In genomic region chr2:214895469-214895868, GRCh38 we compare ENCODE assay signal across 21 cellular contexts.
DNase-seq lines count a peak whose midpoint lies in the region; ATAC-seq, FAIRE-seq and TF ChIP-seq lines count a peak whose summit lies in the region.
"Had no signal": no experiment of that assay in that cellular context is flagged by ENCODE, and none has a peak within 500 bp of the region (broad histone marks: within the 10 kb centered on the region; RNA-seq: fewer than 3 reads in every experiment).

No MANE protein-coding gene starts in this region.

- no peak overlapping the region for H3K4me2 ChIP-seq in HepG2 (ENCODE audit: low read depth, low read length)
- H3K4me2 ChIP-seq in GM12878 (ENCODE audit: control insufficient read depth, insufficient read depth) = no peak overlapping the region
- H3K4me2 ChIP-seq: A549 had no signal

- H3K9ac ChIP-seq in HepG2 (ENCODE audit: insufficient read depth, low read depth, low read length) = no peak overlapping the region
- H3K9ac ChIP-seq in GM12878 (ENCODE audit: control insufficient read depth, insufficient read depth, low read length) = no peak overlapping the region
- H3K9ac ChIP-seq: BLaER1 treated with 17β-estradiol and CSF1 and Interleukin-3, amounts not matched to agents 10 nM and 100 nM had no signal

- no peak for TF ChIP-seq EP300 in HepG2 (IDR thresholded peaks at IDR 0.05; ENCODE audit: low read depth in 2 of 2, low read length in 2 of 2)
- TF ChIP-seq EP300 in HepG2 (CRISPR knock-in tag; IDR thresholded peaks at IDR 0.05; ENCODE audit: borderline replicate concordance) = no peak
- no peak for TF ChIP-seq EP300 in GM12878 (IDR thresholded peaks at IDR 0.05; ENCODE audit: borderline replicate concordance in 1 of 2, control insufficient read depth in 1 of 2, low read depth in 2 of 2, low read length in 2 of 2)

- no peak for TF ChIP-seq POLR2A in HepG2 (IDR thresholded peaks at IDR 0.05; ENCODE audit: insufficient read depth in 1 of 2, low read depth in 2 of 2, low read length in 2 of 2)
- TF ChIP-seq POLR2A in right lobe of liver (IDR thresholded peaks at IDR 0.05) = no peak
- TF ChIP-seq POLR2A in GM12878 (IDR thresholded peaks at IDR 0.05; ENCODE audit: low read depth, low read length) = no peak

- 63% methylated on average over 3 of the region's 3 CpGs for WGBS in HepG2 (ENCODE audit: low lambda C conversion rate)
- 83% methylated on average over 3 of the region's 3 CpGs for WGBS in right lobe of liver (ENCODE audit: insufficient coverage, low coverage, low lambda C conversion rate, missing lambda C conversion rate)
- WGBS in GM12878 (ENCODE audit: insufficient coverage, insufficient replicate concordance, low lambda C conversion rate, missing lambda C conversion rate) = 100% methylated on average over 3 of the region's 3 CpGs

- CTCF ChIA-PET in HepG2 (lab: Yijun Ruan, JAX; ENCODE audit: low intra/inter-chr PET ratio, low total read pairs) = no interaction called here
- CTCF ChIA-PET in GM12878 (lab: Yijun Ruan, JAX) = no interaction called here

- ATAC-seq in HepG2 = no peak
- no peak for ATAC-seq in right lobe of liver
- ATAC-seq in GM12878 = no peak
- ATAC-seq: A549; CD8-positive, alpha-beta T cell had no signal

- H3K4me3 ChIP-seq in HepG2 (replicated peaks in 1 of 3; ENCODE audit: insufficient read depth in 1 of 3, low read depth in 2 of 3, low read length in 3 of 3) = no peak overlapping the region
- no peak overlapping the region for H3K4me3 ChIP-seq in right lobe of liver
- H3K4me3 ChIP-seq in GM12878 = no peak overlapping the region
- H3K4me3 ChIP-seq: A549; BLaER1 treated with 17β-estradiol and CSF1 and Interleukin-3, amounts not matched to agents 10 nM and 100 nM had no signal

- H3K27me3 ChIP-seq in HepG2 (ENCODE audit: control insufficient read depth in 1 of 2, insufficient read depth in 2 of 2, low read length in 2 of 2) = no peaks in the 10 kb centered on the region
- no peaks in the 10 kb centered on the region for H3K27me3 ChIP-seq in right lobe of liver
- no peaks in the 10 kb centered on the region for H3K27me3 ChIP-seq in GM12878 (replicated peaks in 1 of 2; ENCODE audit: control insufficient read depth in 2 of 2, insufficient read depth in 2 of 2, low read length in 1 of 2)
- H3K27me3 ChIP-seq: BLaER1 treated with 17β-estradiol and CSF1 and Interleukin-3, amounts not matched to agents 10 nM and 100 nM had no signal

- no TSS peak for BruUV-seq in HepG2 (replicated peaks; lab: Mats Ljungman, UMichigan)
- BruUV-seq in GM12878 (replicated peaks; lab: Mats Ljungman, UMichigan) = no TSS peak

- H3K9me3 ChIP-seq in HepG2 (ENCODE audit: low read length) (no peaks in the 10 kb centered on the region), right lobe of liver (no peaks in the 10 kb centered on the region), GM12878 (replicated peaks; ENCODE audit: control insufficient read depth, insufficient read depth, low read length) (no peaks in the 10 kb centered on the region)
- H3K9me3 ChIP-seq: A549, Caco-2 had no signal

- no peak overlapping the region for H3K27ac ChIP-seq in HepG2 (ENCODE audit: extremely low read length, insufficient read depth, low read length)
- H3K27ac ChIP-seq in right lobe of liver = no peak overlapping the region
- H3K27ac ChIP-seq in GM12878 (ENCODE audit: control insufficient read depth, insufficient read depth) = no peak overlapping the region
- H3K27ac ChIP-seq: 22Rv1, A549, C4-2B had no signal

- FAIRE-seq in HepG2 (lab: Jason Lieb, UNC) (no peak), GM12878 (lab: Jason Lieb, UNC) (no peak)
- FAIRE-seq: A549, D721Med, GM12891, GM18507 had no signal

- no peaks in the 10 kb centered on the region for H3K79me2 ChIP-seq in HepG2 (ENCODE audit: insufficient read depth, low read length)
- no peaks in the 10 kb centered on the region for H3K79me2 ChIP-seq in GM12878 (ENCODE audit: control insufficient read depth, insufficient read depth, low read length)

- DNase-seq in HepG2 (ENCODE audit: low spot score) (no peak), right lobe of liver (no peak), GM12878 (ENCODE audit: low read depth, low spot score) (no peak), DMS53 treated with DMSO at 0.1 percent for 48 hours (lab: John Stamatoyannopoulos, UW; ENCODE audit: unreplicated experiment) (no peak), NCI-H1048 (lab: John Stamatoyannopoulos, UW) (no peak)
- DNase-seq: AML-193; Caco-2; Calu3; CD4-positive, alpha-beta T cell; CD8-positive, alpha-beta T cell; DMS79; DND-41; EL; GDM1 had no signal

- no peak for TF ChIP-seq RAD21 in HepG2 (CRISPR knock-in tag; IDR thresholded peaks at IDR 0.05)
- TF ChIP-seq RAD21 in GM12878 (IDR thresholded peaks at IDR 0.05; ENCODE audit: insufficient read depth, low read depth, low read length) = no peak

- intact Hi-C loops in HepG2 (cut with micrococcal nuclease; ENCODE audit: unreplicated experiment) (no loop called here), right lobe of liver (cut with DNase I) (no loop called here), GM12878 (cut with micrococcal nuclease; ENCODE audit: unreplicated experiment) (no loop called here)

- POLR2A ChIA-PET in HepG2 (lab: Yijun Ruan, JAX) = no interaction called here
- POLR2A ChIA-PET in GM12878 (lab: Charles Lee) = no interaction called here

- RAD21 ChIA-PET in GM12878 (lab: Charles Lee; ENCODE audit: unreplicated experiment) = no interaction called here

- H3K4me1 ChIP-seq in HepG2 (ENCODE audit: insufficient read depth, low read length) (no peaks in the 10 kb centered on the region), right lobe of liver (no peaks in the 10 kb centered on the region), GM12878 (ENCODE audit: control insufficient read depth, insufficient read depth, low read length) (no peaks in the 10 kb centered on the region)
- H3K4me1 ChIP-seq: A549, Caco-2 had no signal

- in situ Hi-C loops in HepG2 (cut with HindIII; ENCODE audit: extremely low pct_ligation_motif_present, low pct_unique_long_range_greater_than_20kb) = no loop called here
- in situ Hi-C loops in GM12878 (cut with MboI) = no loop called here

- TF ChIP-seq CTCF in HepG2 (CRISPR knock-in tag; IDR thresholded peaks at IDR 0.05) (no peak), right lobe of liver (IDR thresholded peaks at IDR 0.05) (no peak), GM12878 (IDR thresholded peaks at IDR 0.05 in 2 of 3, conservative IDR thresholded peaks at IDR 0.05 in 1 of 3; ENCODE audit: control insufficient read depth in 2 of 3, extremely low read depth in 1 of 3, insufficient read depth in 1 of 3, low read depth in 3 of 3, low read length in 3 of 3) (no peak)

- H2AFZ ChIP-seq in HepG2 (ENCODE audit: low read length) = no peak overlapping the region
- no peak overlapping the region for H2AFZ ChIP-seq in GM12878 (ENCODE audit: control insufficient read depth, low read depth, low read length)

- H3K36me3 ChIP-seq in HepG2 (replicated peaks in 1 of 2; ENCODE audit: control insufficient read depth in 1 of 2, insufficient read depth in 2 of 2, low read length in 2 of 2) (no peaks in the 10 kb centered on the region), right lobe of liver (no peaks in the 10 kb centered on the region), GM12878 (ENCODE audit: control insufficient read depth in 2 of 2, insufficient read depth in 2 of 2, low read length in 1 of 2) (no peaks in the 10 kb centered on the region)
- H3K36me3 ChIP-seq: BLaER1 treated with 17β-estradiol and CSF1 and Interleukin-3, amounts not matched to agents 10 nM and 100 nM had no signal

- H4K20me1 ChIP-seq in HepG2 (ENCODE audit: insufficient read depth, low read length) = no peaks in the 10 kb centered on the region
- no peaks in the 10 kb centered on the region for H4K20me1 ChIP-seq in GM12878 (ENCODE audit: control insufficient read depth, insufficient read depth)
- H4K20me1 ChIP-seq: BLaER1 treated with 17β-estradiol and CSF1 and Interleukin-3, amounts not matched to agents 10 nM and 100 nM had no signal

- SMC1A ChIA-PET in GM12878 (lab: Charles Lee; ENCODE audit: uncharacterized antibody, unreplicated experiment) = no interaction called here

TF ChIP-seq in GM12878, 131 proteins besides CTCF, POLR2A, EP300 and RAD21:
- TF ChIP-seq HDAC2 (IDR thresholded peaks at IDR 0.05) (no peak), RUNX3 (IDR thresholded peaks at IDR 0.05; ENCODE audit: low read length) (no peak), ZBTB40 (IDR thresholded peaks at IDR 0.05; ENCODE audit: borderline replicate concordance) (peak; percentile 58), GABPA (IDR thresholded peaks at IDR 0.05; ENCODE audit: low read depth) (no peak)

Comparison
In these comparisons a context has a peak if more than half of its experiments do, and no peak if none do; other contexts are left out.
1. Of the 75 proteins assayed by ChIP-seq in both HepG2 and GM12878: peak only in HepG2: none; only in GM12878: none; in both: ZBTB40; in neither: 74.